In genomic region chr3:141739731-141740130, GRCh38 we compare ENCODE assay signal across 1 cellular context.
TF ChIP-seq lines count a peak whose summit lies in the region.

No MANE protein-coding gene starts in this region.

TF ChIP-seq in GM23338, 12 proteins besides CTCF, POLR2A, EP300 and RAD21 (continued from another document):
- TF ChIP-seq ZNF462 (CRISPR knock-in tag; IDR thresholded peaks at IDR 0.05) (no peak), JUNB (IDR thresholded peaks at IDR 0.05; ENCODE audit: unreplicated experiment) (no peak), CREB1 (CRISPR knock-in tag; IDR thresholded peaks at IDR 0.05; ENCODE audit: low read depth) (no peak), STAT1 (IDR thresholded peaks at IDR 0.05; ENCODE audit: unreplicated experiment) (no peak)
